16 cellular contexts compared by ENCODE assay signal in genomic region chr18:12086249-12086648, GRCh38. TPM values are rescaled to one million over a fixed set of nuclear protein-coding genes. Genes with fewer than 3 reads are reported as not detected.
A peak's percentile ranks its signal among the peaks of the same experiment; 100 is the strongest.
DNase-seq lines count a peak whose midpoint lies in the region; ATAC-seq lines count a peak whose summit lies in the region.
"Had no signal": no experiment of that assay in that cellular context is flagged by ENCODE, and none has a peak within 500 bp of the region (broad histone marks: within the 10 kb centered on the region; RNA-seq: fewer than 3 reads in every experiment).

No MANE protein-coding gene starts in this region.

- DNase-seq in COLO668 (lab: John Stamatoyannopoulos, UW; ENCODE audit: unreplicated experiment) (peak; percentile 18), LoVo (ENCODE audit: low spot score) (peak; percentile 27), SW480 (ENCODE audit: low spot score) (peak; percentile 32), mesenteric fat pad (ENCODE audit: low spot score) (peak; percentile 89), dermis blood vessel endothelial cell (no peak), HuH-7 (ENCODE audit: low spot score) (no peak)
- no peak for DNase-seq in activated CD4-positive, alpha-beta memory T cell treated with anti-CD3 and anti-CD28 coated beads, Interleukin-2, amount 10 ng/mL, durations not matched to agents 7 days and 5 days
- DNase-seq: activated B cell treated with CpG ODN at 0.5 μM for 24 hours; activated naive CD4-positive, alpha-beta T cell; dorsolateral prefrontal cortex; NCI-H446; stimulated activated CD4-positive, alpha-beta T cell treated with anti-CD3 and anti-CD28 coated beads, Interleukin-4, amount 100 ng/mL, for 1 hour; T-cell; uterus had no signal

- no peaks in the 10 kb centered on the region for H3K36me3 Mint-ChIP-seq in activated CD4-positive, alpha-beta memory T cell treated with anti-CD3 and anti-CD28 coated beads, Interleukin-2, amount 10 ng/mL, durations not matched to agents 7 days and 5 days (ENCODE audit: low read depth)
- H3K36me3 Mint-ChIP-seq: T-cell had no signal

- H3K4me3 Mint-ChIP-seq in activated CD4-positive, alpha-beta memory T cell treated with anti-CD3 and anti-CD28 coated beads, Interleukin-2, amount 10 ng/mL, durations not matched to agents 7 days and 5 days: no peak overlapping the region
- H3K4me3 Mint-ChIP-seq: activated B cell treated with CpG ODN at 0.5 μM for 24 hours, T-cell had no signal

- POLR2A ChIA-PET in activated CD4-positive, alpha-beta memory T cell treated with anti-CD3 and anti-CD28 coated beads, Interleukin-2, amount 10 ng/mL, durations not matched to agents 7 days and 5 days (lab: Charles Lee): no interaction called here

- no peak for ATAC-seq in HG03097 (IDR thresholded peaks at IDR 0.05; ENCODE audit: low FRiP score, unreplicated experiment)

- H3K27me3 Mint-ChIP-seq in activated CD4-positive, alpha-beta memory T cell treated with anti-CD3 and anti-CD28 coated beads, Interleukin-2, amount 10 ng/mL, durations not matched to agents 7 days and 5 days: peaks cover 12% of the 10 kb centered on the region

- CTCF ChIA-PET in activated CD4-positive, alpha-beta memory T cell treated with anti-CD3 and anti-CD28 coated beads, Interleukin-2, amount 10 ng/mL, durations not matched to agents 7 days and 5 days (lab: Charles Lee): no interaction called here

- H3K27ac Mint-ChIP-seq in activated CD4-positive, alpha-beta memory T cell treated with anti-CD3 and anti-CD28 coated beads, Interleukin-2, amount 10 ng/mL, durations not matched to agents 7 days and 5 days: no peak overlapping the region
- H3K27ac Mint-ChIP-seq: activated B cell treated with CpG ODN at 0.5 μM for 24 hours, T-cell had no signal

- H3K4me1 Mint-ChIP-seq in activated CD4-positive, alpha-beta memory T cell treated with anti-CD3 and anti-CD28 coated beads, Interleukin-2, amount 10 ng/mL, durations not matched to agents 7 days and 5 days: no peaks in the 10 kb centered on the region
- H3K4me1 Mint-ChIP-seq: activated B cell treated with CpG ODN at 0.5 μM for 24 hours, T-cell had no signal

- H3K9me3 Mint-ChIP-seq in activated CD4-positive, alpha-beta memory T cell treated with anti-CD3 and anti-CD28 coated beads, Interleukin-2, amount 10 ng/mL, durations not matched to agents 7 days and 5 days: no peaks in the 10 kb centered on the region
- H3K9me3 Mint-ChIP-seq: activated B cell treated with CpG ODN at 0.5 μM for 24 hours, T-cell had no signal

RNA-seq across cellular contexts. Expression of gene ANKRD62, which starts 7.4 kb away (rescaled TPM):
- total RNA-seq in mesenteric fat pad: not detected
- not detected in 2 replicates for total RNA-seq in dermis blood vessel endothelial cell
- not detected for total RNA-seq in activated CD4-positive, alpha-beta memory T cell treated with anti-CD3 and anti-CD28 coated beads, Interleukin-2, amount 10 ng/mL, durations not matched to agents 7 days and 5 days
- total RNA-seq: activated B cell treated with CpG ODN at 0.5 μM for 24 hours, right lobe of liver, T-cell had no signal

Comparison
In these comparisons a context has a peak if more than half of its experiments do, and no peak if none do; other contexts are left out.
1. DNase-seq: peak in COLO668 (single experiment), LoVo (single experiment), SW480 (single experiment) and mesenteric fat pad (single experiment); none in dermis blood vessel endothelial cell (single experiment), activated CD4-positive, alpha-beta memory T cell treated with anti-CD3 and anti-CD28 coated beads, Interleukin-2, amount 10 ng/mL, durations not matched to agents 7 days and 5 days (single experiment) and HuH-7 (single experiment).